Comparison of ENCODE assay signal across 1 cellular context in the genomic region with DNA sequence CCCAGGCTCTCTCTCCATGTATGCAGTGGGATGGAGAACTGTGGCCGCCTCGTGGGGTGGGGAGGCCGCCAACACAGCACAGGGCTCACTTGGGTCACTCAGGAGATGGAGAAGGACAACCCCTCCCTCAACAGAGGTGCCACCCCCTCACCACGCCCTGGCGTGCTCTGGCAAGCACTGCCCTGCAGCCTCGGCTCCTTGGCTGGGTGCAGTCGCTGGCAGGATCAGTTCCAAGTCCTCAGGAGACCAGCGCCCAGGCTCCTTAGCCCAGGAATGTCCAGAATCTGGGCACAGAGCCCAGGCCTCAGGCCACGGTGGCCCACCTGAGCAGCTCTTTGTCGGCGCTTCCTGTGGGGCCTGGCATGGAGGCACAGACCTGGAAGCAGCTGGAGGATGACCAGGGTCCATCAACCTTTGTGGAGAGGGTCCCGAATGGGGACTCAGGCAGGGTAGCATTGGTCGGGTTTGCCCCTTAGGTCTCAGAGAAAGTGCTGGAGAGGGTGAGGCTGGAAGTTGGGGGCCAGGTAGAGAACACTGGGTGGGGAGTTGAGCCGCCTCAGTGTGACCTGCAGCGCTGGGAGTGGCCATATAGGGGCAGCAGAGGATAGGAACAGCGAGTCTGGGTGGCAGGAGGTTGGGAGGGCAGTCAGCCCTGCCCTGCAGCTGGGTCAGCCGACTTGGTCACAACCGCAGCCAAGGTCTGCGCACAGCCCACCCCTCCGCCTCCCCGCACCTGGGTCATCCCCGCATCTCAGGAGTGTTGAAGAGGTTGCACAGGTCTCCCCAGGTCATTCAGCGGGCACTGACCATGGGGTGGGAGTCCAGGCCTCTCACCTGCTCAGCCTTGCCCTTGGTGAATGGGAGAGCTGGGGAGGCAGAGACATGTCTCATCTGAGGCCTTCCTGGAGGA.
TF ChIP-seq lines count a peak whose summit lies in the region.

No MANE protein-coding gene starts in this region.

TF ChIP-seq in HepG2, 621 proteins besides CTCF, POLR2A, EP300 and RAD21 (continued from another document and continues in another):
- TF ChIP-seq ZNF800 (CRISPR knock-in tag; IDR thresholded peaks at IDR 0.05) (no peak), ZBED4 (CRISPR knock-in tag; IDR thresholded peaks at IDR 0.05; ENCODE audit: borderline replicate concordance) (no peak; the same call in 1 of the 2 replicates), ZNF609 (CRISPR knock-in tag; IDR thresholded peaks at IDR 0.05; ENCODE audit: borderline replicate concordance) (no peak), HIVEP1 (CRISPR knock-in tag; IDR thresholded peaks at IDR 0.05) (no peak), RCOR2 (CRISPR knock-in tag; IDR thresholded peaks at IDR 0.05) (no peak), ETV5 (CRISPR knock-in tag; IDR thresholded peaks at IDR 0.05; ENCODE audit: borderline replicate concordance) (no peak), ZNF547 (CRISPR knock-in tag; IDR thresholded peaks at IDR 0.05) (no peak), ZBTB25 (CRISPR knock-in tag; IDR thresholded peaks at IDR 0.05) (no peak), ZNF557 (CRISPR knock-in tag; IDR thresholded peaks at IDR 0.05) (no peak), SMC3 (IDR thresholded peaks at IDR 0.05; ENCODE audit: low read length) (peak; percentile 91), NCOR1 (IDR thresholded peaks at IDR 0.05; ENCODE audit: borderline replicate concordance, low read length) (no peak), PITX1 (CRISPR knock-in tag; IDR thresholded peaks at IDR 0.05) (no peak), ZNF20 (CRISPR knock-in tag; IDR thresholded peaks at IDR 0.05) (no peak), ZNF101 (CRISPR knock-in tag; IDR thresholded peaks at IDR 0.05; ENCODE audit: borderline replicate concordance, low read depth) (no peak), PCBP1 (IDR thresholded peaks at IDR 0.05; ENCODE audit: borderline replicate concordance, low read depth, low read length) (no peak)
- TF ChIP-seq, protein P1, sequence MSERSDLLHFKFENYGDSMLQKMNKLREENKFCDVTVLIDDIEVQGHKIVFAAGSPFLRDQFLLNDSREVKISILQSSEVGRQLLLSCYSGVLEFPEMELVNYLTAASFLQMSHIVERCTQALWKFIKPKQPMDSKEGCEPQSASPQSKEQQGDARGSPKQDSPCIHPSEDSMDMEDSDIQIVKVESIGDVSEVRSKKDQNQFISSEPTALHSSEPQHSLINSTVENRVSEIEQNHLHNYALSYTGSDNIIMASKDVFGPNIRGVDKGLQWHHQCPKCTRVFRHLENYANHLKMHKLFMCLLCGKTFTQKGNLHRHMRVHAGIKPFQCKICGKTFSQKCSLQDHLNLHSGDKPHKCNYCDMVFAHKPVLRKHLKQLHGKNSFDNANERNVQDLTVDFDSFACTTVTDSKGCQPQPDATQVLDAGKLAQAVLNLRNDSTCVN (CRISPR knock-in tag; IDR thresholded peaks at IDR 0.05; ENCODE audit: borderline replicate concordance): 0 out of 2 replicates have a peak, but pooled peaks have one; percentile 29
- TF ChIP-seq, protein P2, sequence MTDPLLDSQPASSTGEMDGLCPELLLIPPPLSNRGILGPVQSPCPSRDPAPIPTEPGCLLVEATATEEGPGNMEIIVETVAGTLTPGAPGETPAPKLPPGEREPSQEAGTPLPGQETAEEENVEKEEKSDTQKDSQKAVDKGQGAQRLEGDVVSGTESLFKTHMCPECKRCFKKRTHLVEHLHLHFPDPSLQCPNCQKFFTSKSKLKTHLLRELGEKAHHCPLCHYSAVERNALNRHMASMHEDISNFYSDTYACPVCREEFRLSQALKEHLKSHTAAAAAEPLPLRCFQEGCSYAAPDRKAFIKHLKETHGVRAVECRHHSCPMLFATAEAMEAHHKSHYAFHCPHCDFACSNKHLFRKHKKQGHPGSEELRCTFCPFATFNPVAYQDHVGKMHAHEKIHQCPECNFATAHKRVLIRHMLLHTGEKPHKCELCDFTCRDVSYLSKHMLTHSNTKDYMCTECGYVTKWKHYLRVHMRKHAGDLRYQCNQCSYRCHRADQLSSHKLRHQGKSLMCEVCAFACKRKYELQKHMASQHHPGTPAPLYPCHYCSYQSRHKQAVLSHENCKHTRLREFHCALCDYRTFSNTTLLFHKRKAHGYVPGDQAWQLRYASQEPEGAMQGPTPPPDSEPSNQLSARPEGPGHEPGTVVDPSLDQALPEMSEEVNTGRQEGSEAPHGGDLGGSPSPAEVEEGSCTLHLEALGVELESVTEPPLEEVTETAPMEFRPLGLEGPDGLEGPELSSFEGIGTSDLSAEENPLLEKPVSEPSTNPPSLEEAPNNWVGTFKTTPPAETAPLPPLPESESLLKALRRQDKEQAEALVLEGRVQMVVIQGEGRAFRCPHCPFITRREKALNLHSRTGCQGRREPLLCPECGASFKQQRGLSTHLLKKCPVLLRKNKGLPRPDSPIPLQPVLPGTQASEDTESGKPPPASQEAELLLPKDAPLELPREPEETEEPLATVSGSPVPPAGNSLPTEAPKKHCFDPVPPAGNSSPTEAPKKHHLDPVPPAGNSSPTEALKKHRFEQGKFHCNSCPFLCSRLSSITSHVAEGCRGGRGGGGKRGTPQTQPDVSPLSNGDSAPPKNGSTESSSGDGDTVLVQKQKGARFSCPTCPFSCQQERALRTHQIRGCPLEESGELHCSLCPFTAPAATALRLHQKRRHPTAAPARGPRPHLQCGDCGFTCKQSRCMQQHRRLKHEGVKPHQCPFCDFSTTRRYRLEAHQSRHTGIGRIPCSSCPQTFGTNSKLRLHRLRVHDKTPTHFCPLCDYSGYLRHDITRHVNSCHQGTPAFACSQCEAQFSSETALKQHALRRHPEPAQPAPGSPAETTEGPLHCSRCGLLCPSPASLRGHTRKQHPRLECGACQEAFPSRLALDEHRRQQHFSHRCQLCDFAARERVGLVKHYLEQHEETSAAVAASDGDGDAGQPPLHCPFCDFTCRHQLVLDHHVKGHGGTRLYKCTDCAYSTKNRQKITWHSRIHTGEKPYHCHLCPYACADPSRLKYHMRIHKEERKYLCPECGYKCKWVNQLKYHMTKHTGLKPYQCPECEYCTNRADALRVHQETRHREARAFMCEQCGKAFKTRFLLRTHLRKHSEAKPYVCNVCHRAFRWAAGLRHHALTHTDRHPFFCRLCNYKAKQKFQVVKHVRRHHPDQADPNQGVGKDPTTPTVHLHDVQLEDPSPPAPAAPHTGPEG (CRISPR knock-in tag; IDR thresholded peaks at IDR 0.05): no peak
- TF ChIP-seq, protein P3, sequence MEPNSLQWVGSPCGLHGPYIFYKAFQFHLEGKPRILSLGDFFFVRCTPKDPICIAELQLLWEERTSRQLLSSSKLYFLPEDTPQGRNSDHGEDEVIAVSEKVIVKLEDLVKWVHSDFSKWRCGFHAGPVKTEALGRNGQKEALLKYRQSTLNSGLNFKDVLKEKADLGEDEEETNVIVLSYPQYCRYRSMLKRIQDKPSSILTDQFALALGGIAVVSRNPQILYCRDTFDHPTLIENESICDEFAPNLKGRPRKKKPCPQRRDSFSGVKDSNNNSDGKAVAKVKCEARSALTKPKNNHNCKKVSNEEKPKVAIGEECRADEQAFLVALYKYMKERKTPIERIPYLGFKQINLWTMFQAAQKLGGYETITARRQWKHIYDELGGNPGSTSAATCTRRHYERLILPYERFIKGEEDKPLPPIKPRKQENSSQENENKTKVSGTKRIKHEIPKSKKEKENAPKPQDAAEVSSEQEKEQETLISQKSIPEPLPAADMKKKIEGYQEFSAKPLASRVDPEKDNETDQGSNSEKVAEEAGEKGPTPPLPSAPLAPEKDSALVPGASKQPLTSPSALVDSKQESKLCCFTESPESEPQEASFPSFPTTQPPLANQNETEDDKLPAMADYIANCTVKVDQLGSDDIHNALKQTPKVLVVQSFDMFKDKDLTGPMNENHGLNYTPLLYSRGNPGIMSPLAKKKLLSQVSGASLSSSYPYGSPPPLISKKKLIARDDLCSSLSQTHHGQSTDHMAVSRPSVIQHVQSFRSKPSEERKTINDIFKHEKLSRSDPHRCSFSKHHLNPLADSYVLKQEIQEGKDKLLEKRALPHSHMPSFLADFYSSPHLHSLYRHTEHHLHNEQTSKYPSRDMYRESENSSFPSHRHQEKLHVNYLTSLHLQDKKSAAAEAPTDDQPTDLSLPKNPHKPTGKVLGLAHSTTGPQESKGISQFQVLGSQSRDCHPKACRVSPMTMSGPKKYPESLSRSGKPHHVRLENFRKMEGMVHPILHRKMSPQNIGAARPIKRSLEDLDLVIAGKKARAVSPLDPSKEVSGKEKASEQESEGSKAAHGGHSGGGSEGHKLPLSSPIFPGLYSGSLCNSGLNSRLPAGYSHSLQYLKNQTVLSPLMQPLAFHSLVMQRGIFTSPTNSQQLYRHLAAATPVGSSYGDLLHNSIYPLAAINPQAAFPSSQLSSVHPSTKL (CRISPR knock-in tag; IDR thresholded peaks at IDR 0.05): no peak
